Comparison of ENCODE assay signal across 21 cellular contexts in the genomic region with DNA sequence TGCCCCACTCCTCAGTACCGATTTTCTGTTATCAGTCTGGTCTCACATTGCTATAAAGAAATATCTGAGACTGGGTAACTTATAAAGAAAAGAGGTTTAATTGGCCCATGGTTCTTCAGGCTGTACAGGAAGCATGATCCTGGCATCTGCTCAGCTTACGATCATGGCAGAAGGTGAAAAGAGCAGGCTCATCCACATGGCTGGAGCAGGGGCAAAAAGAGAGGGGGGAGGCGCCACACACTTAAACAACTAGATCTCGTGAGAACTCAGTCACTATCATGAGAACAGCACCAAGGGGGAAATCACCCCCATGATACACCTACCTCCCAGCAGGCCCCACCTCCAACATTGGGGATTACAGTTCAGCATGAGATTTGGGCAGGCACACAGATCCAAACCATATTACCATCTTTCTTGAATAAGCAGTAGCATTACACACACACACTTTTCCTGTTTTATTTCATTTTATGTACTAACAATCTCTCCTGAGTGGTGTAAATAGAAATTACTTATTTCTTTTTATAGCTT.
"Had no signal": no experiment of that assay in that cellular context is flagged by ENCODE, and none has a peak within 500 bp of the region (broad histone marks: within the 10 kb centered on the region; RNA-seq: fewer than 3 reads in every experiment).

No MANE protein-coding gene starts in this region.

- H3K9me3 Mint-ChIP-seq: effector memory CD8-positive, alpha-beta T cell had no signal

- H3K27me3 ChIP-seq: ascending aorta, colonic mucosa, dorsolateral prefrontal cortex, esophagus muscularis mucosa, tibial artery had no signal

- H3K27ac Mint-ChIP-seq: activated CD4-positive, alpha-beta memory T cell treated with anti-CD3 and anti-CD28 coated beads, Interleukin-2, amount 10 ng/mL, durations not matched to agents 7 days and 5 days; activated CD4-positive, alpha-beta T cell treated with anti-CD3 and anti-CD28 coated beads, Interleukin-2, amount 10 ng/mL, durations not matched to agents 24 days and 14 days; activated T-cell treated with anti-CD3 and anti-CD28 coated beads, Interleukin-2, amount 50 U/mL, for 72 hours; effector memory CD8-positive, alpha-beta T cell; T-helper 17 cell had no signal

- H3K4me1 ChIP-seq: ascending aorta, colonic mucosa had no signal

- H3K4me1 Mint-ChIP-seq: stimulated activated naive CD8-positive, alpha-beta T cell treated with anti-CD3 and anti-CD28 coated beads, Interleukin-15, amount 100 ng/mL, for 72 hours had no signal

- H3K4me3 Mint-ChIP-seq: activated CD4-positive, alpha-beta memory T cell treated with anti-CD3 and anti-CD28 coated beads, Interleukin-2, amount 10 ng/mL, durations not matched to agents 7 days and 5 days; activated CD4-positive, alpha-beta T cell treated with anti-CD3 and anti-CD28 coated beads, Interleukin-2, amount 10 ng/mL, durations not matched to agents 24 days and 14 days; activated T-cell treated with anti-CD3 and anti-CD28 coated beads, Interleukin-2, amount 50 U/mL, for 72 hours; effector memory CD8-positive, alpha-beta T cell; naive B cell; stimulated activated naive CD8-positive, alpha-beta T cell treated with anti-CD3 and anti-CD28 coated beads, Interleukin-15, amount 100 ng/mL, for 72 hours; T-helper 17 cell had no signal

- DNase-seq: activated CD4-positive, alpha-beta memory T cell treated with anti-CD3 and anti-CD28 coated beads, Interleukin-2, amount 10 ng/mL, durations not matched to agents 7 days and 5 days; activated CD4-positive, alpha-beta T cell treated with anti-CD3 and anti-CD28 coated beads, Interleukin-2, amount 10 ng/mL, durations not matched to agents 24 days and 14 days; activated effector memory CD4-positive, alpha-beta T cell treated with Interleukin-2 at 50 U/mL for 16 hours; activated naive CD4-positive, alpha-beta T cell treated with anti-CD3 and anti-CD28 coated beads, Interleukin-2, amount 50 U/mL, for 16 hours; activated T-cell treated with anti-CD3 and anti-CD28 coated beads, Interleukin-2, amount 50 U/mL, for 72 hours; colonic mucosa; dorsolateral prefrontal cortex; effector memory CD8-positive, alpha-beta T cell; head of caudate nucleus; mesenchymal stem cell; naive B cell; occipital lobe; retina; stimulated activated CD4-positive, alpha-beta T cell treated with anti-CD3 and anti-CD28 coated beads, Interleukin-4, amount 100 ng/mL, for 4 hours; stimulated activated naive CD8-positive, alpha-beta T cell treated with anti-CD3 and anti-CD28 coated beads, Interleukin-15, amount 100 ng/mL, for 72 hours; SW 1271; T-helper 17 cell; tibial artery had no signal

- H3K27ac ChIP-seq: ascending aorta, colonic mucosa, dorsolateral prefrontal cortex, esophagus muscularis mucosa, tibial artery had no signal

- H3K27me3 Mint-ChIP-seq: activated CD4-positive, alpha-beta memory T cell treated with anti-CD3 and anti-CD28 coated beads, Interleukin-2, amount 10 ng/mL, durations not matched to agents 7 days and 5 days; activated CD4-positive, alpha-beta T cell treated with anti-CD3 and anti-CD28 coated beads, Interleukin-2, amount 10 ng/mL, durations not matched to agents 24 days and 14 days; effector memory CD8-positive, alpha-beta T cell; naive B cell; stimulated activated naive CD8-positive, alpha-beta T cell treated with anti-CD3 and anti-CD28 coated beads, Interleukin-15, amount 100 ng/mL, for 72 hours; T-helper 17 cell had no signal

- H3K4me3 ChIP-seq: ascending aorta, colonic mucosa, dorsolateral prefrontal cortex, esophagus muscularis mucosa, tibial artery had no signal

- ATAC-seq: activated CD4-positive, CD25-positive, alpha-beta regulatory T cell treated with anti-CD3 and anti-CD28 coated beads, Interleukin-2, amount 50 U/mL, for 24 hours; activated T-cell treated with anti-CD3 and anti-CD28 coated beads, Interleukin-2, amount 50 U/mL, for 72 hours; effector memory CD8-positive, alpha-beta T cell; stimulated activated naive CD8-positive, alpha-beta T cell treated with anti-CD3 and anti-CD28 coated beads, Interleukin-15, amount 100 ng/mL, for 72 hours; T-helper 17 cell had no signal

- H3K9me3 ChIP-seq: ascending aorta, colonic mucosa, esophagus muscularis mucosa, tibial artery had no signal
